Comparison of ENCODE assay signal across 17 cellular contexts in the genomic region with DNA sequence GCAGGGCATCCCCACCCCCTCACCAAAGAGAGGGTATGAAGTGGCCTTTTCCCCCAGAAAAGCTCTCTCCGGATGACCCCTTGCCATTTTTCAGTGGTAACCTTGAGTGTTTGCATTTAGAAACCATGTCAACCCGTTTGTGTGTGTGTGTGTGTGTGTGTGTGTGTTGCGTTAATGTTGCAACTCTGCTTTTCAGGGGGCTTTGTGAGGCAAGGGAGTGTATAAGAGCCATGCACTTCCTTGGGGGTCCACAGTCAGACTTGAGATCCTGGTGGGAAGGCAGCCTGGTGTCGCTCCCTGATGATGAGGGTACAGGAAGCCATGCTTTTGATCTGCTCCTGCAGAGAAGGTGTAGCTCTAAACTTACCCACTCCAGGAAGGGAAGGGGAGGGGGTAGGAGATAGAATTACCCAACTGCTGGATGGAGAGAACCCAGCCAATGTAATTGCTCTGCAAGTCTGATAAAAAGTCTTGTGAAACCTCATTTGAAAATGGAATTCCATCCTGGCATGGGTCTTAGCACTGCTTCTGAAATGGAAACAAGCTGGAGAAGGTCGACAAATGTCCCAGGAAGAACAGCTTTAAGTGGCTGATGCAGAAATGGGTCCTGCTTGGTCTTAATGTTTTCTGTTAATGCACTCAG. TPM values are rescaled to one million over a fixed set of nuclear protein-coding genes. Genes with fewer than 3 reads are reported as not detected.
DNase-seq lines count a peak whose midpoint lies in the region; ATAC-seq, FAIRE-seq and TF ChIP-seq lines count a peak whose summit lies in the region.
"Had no signal": no experiment of that assay in that cellular context is flagged by ENCODE, and none has a peak within 500 bp of the region (broad histone marks: within the 10 kb centered on the region; RNA-seq: fewer than 3 reads in every experiment).

No MANE protein-coding gene starts in this region.

- H3K27ac Mint-ChIP-seq in nephron (peak overlapping the region in 2 of 3 experiments; percentile 18 to 49), glutamatergic neuron (ENCODE audit: unreplicated experiment) (no peak overlapping the region)
- H3K27ac Mint-ChIP-seq: CD8-positive, alpha-beta T cell; effector memory CD8-positive, alpha-beta T cell; T-helper 2 cell treated with Interferon-gamma antibody and Interleukin-4, amounts not matched to agents 5 μg/mL and 100 μg/mL, for 36 hours had no signal

- no peak overlapping the region for H3K4me3 Mint-ChIP-seq in nephron
- no peak overlapping the region for H3K4me3 Mint-ChIP-seq in glutamatergic neuron (ENCODE audit: unreplicated experiment)
- H3K4me3 Mint-ChIP-seq: CD8-positive, alpha-beta T cell; effector memory CD8-positive, alpha-beta T cell; T-helper 2 cell treated with Interferon-gamma antibody and Interleukin-4, amounts not matched to agents 5 μg/mL and 100 μg/mL, for 36 hours had no signal

- CTCF ChIA-PET in HepG2 (lab: Yijun Ruan, JAX; ENCODE audit: low intra/inter-chr PET ratio, low total read pairs) = no interaction called here

- H2AFZ ChIP-seq in HepG2 (ENCODE audit: low read length) = no peak overlapping the region

- H3K4me1 Mint-ChIP-seq in nephron (peaks cover 36% of the 10 kb centered on the region), glutamatergic neuron (ENCODE audit: low read depth, unreplicated experiment) (peaks cover 17% of the 10 kb centered on the region)

- WGBS in right lobe of liver (ENCODE audit: insufficient coverage, low coverage, low lambda C conversion rate, missing lambda C conversion rate) = 55% methylated on average over 5 of the region's 5 CpGs
- WGBS in HepG2 (ENCODE audit: low lambda C conversion rate) = 79% methylated on average over 5 of the region's 5 CpGs

- no peak for FAIRE-seq in HepG2 (lab: Jason Lieb, UNC)
- FAIRE-seq: GM12891 had no signal

- peaks cover 7% of the 10 kb centered on the region for H3K27me3 Mint-ChIP-seq in nephron (ENCODE audit: low read depth)
- H3K27me3 Mint-ChIP-seq in glutamatergic neuron (ENCODE audit: unreplicated experiment) = peaks cover 3% of the 10 kb centered on the region
- H3K27me3 Mint-ChIP-seq: effector memory CD8-positive, alpha-beta T cell had no signal

- no peak overlapping the region for H3K4me3 ChIP-seq in right lobe of liver
- no peak overlapping the region for H3K4me3 ChIP-seq in HepG2 (replicated peaks in 1 of 3; ENCODE audit: insufficient read depth in 1 of 3, low read depth in 2 of 3, low read length in 3 of 3)
- H3K4me3 ChIP-seq in fibroblast of the aortic adventitia (ENCODE audit: low read depth, low read length) = no peak overlapping the region
- H3K4me3 ChIP-seq in mucosa of descending colon = no peak overlapping the region

- DNase-seq in right lobe of liver (no peak), HepG2 (ENCODE audit: low spot score) (no peak), fibroblast of the aortic adventitia (ENCODE audit: low read depth) (peak; percentile 92), SK-N-DZ (ENCODE audit: low spot score) (no peak), mucosa of descending colon (no peak), glutamatergic neuron (no peak)
- no peak for DNase-seq in activated T-cell treated with anti-CD3 and anti-CD28 coated beads, Interleukin-2, amount 50 U/mL, for 48 hours
- DNase-seq: activated CD4-positive, alpha-beta T cell treated with anti-CD3 and anti-CD28 coated beads for 1 hour; activated CD8-positive, alpha-beta memory T cell treated with anti-CD3 and anti-CD28 coated beads, Interleukin-2, amount 50 U/mL, for 48 hours; activated naive CD4-positive, alpha-beta T cell treated with anti-CD3 and anti-CD28 coated beads, Interleukin-2, amount 50 U/mL, for 16 hours; CD8-positive, alpha-beta T cell; effector memory CD8-positive, alpha-beta T cell; HCEC 1CT; MV-4-11 had no signal

- in situ Hi-C loops in HepG2 (cut with HindIII; ENCODE audit: extremely low pct_ligation_motif_present, low pct_unique_long_range_greater_than_20kb) = no loop called here

- no peak overlapping the region for H3K9ac ChIP-seq in HepG2 (ENCODE audit: insufficient read depth, low read depth, low read length)

- H3K4me2 ChIP-seq in HepG2 (ENCODE audit: low read depth, low read length) = no peak overlapping the region

- peak; percentile 15 for TF ChIP-seq POLR2A in right lobe of liver (IDR thresholded peaks at IDR 0.05)
- TF ChIP-seq POLR2A in HepG2 (IDR thresholded peaks at IDR 0.05; ENCODE audit: insufficient read depth in 1 of 2, low read depth in 2 of 2, low read length in 2 of 2) = no peak

- no peaks in the 10 kb centered on the region for H3K27me3 ChIP-seq in right lobe of liver
- H3K27me3 ChIP-seq in HepG2 (ENCODE audit: control insufficient read depth in 1 of 2, insufficient read depth in 2 of 2, low read length in 2 of 2) = no peaks in the 10 kb centered on the region

- H4K20me1 ChIP-seq in HepG2 (ENCODE audit: insufficient read depth, low read length) = no peaks in the 10 kb centered on the region

- H3K9me3 Mint-ChIP-seq in nephron = no peaks in the 10 kb centered on the region
- no peaks in the 10 kb centered on the region for H3K9me3 Mint-ChIP-seq in glutamatergic neuron (ENCODE audit: unreplicated experiment)
- H3K9me3 Mint-ChIP-seq: CD8-positive, alpha-beta T cell; effector memory CD8-positive, alpha-beta T cell; T-helper 2 cell treated with Interferon-gamma antibody and Interleukin-4, amounts not matched to agents 5 μg/mL and 100 μg/mL, for 36 hours had no signal

- peaks cover 21% of the 10 kb centered on the region for H3K79me2 ChIP-seq in HepG2 (ENCODE audit: insufficient read depth, low read length)

- TF ChIP-seq EP300 in HepG2 (IDR thresholded peaks at IDR 0.05; ENCODE audit: low read depth in 2 of 2, low read length in 2 of 2) (no peak), HepG2 (CRISPR knock-in tag; IDR thresholded peaks at IDR 0.05; ENCODE audit: borderline replicate concordance) (no peak)

- H3K9me3 ChIP-seq in right lobe of liver (no peaks in the 10 kb centered on the region), HepG2 (ENCODE audit: low read length) (no peaks in the 10 kb centered on the region), mucosa of descending colon (no peaks in the 10 kb centered on the region)

- peak in 3 of 4 donors; percentile 10 to 66 (median 26) for ATAC-seq in right lobe of liver
- no peak for ATAC-seq in HepG2
- no peak for ATAC-seq in mucosa of descending colon
- ATAC-seq: CD8-positive, alpha-beta T cell; effector memory CD8-positive, alpha-beta T cell had no signal

- no peak for TF ChIP-seq RAD21 in HepG2 (CRISPR knock-in tag; IDR thresholded peaks at IDR 0.05)

- H3K36me3 ChIP-seq in right lobe of liver (no peaks in the 10 kb centered on the region), HepG2 (replicated peaks in 1 of 2; ENCODE audit: control insufficient read depth in 1 of 2, insufficient read depth in 2 of 2, low read length in 2 of 2) (no peaks in the 10 kb centered on the region), mucosa of descending colon (ENCODE audit: low read depth) (no peaks in the 10 kb centered on the region)

- H3K27ac ChIP-seq in right lobe of liver (no peak overlapping the region), HepG2 (ENCODE audit: extremely low read length, insufficient read depth, low read length) (no peak overlapping the region)

- TF ChIP-seq CTCF in right lobe of liver (IDR thresholded peaks at IDR 0.05) (no peak), HepG2 (CRISPR knock-in tag; IDR thresholded peaks at IDR 0.05) (no peak), fibroblast of the aortic adventitia (IDR thresholded peaks at IDR 0.05; ENCODE audit: insufficient read depth, low read length) (no peak), nephron (IDR thresholded peaks at IDR 0.05; ENCODE audit: unreplicated experiment in 3 of 3) (no peak), mucosa of descending colon (IDR thresholded peaks at IDR 0.05) (no peak), glutamatergic neuron (IDR thresholded peaks at IDR 0.05; ENCODE audit: partially characterized antibody, unreplicated experiment) (no peak)

- peaks cover 0 to 16% (median 2%) of the 10 kb centered on the region in 4 donors for H3K4me1 ChIP-seq in right lobe of liver
- H3K4me1 ChIP-seq in HepG2 (ENCODE audit: insufficient read depth, low read length) = peaks cover 68% of the 10 kb centered on the region
- H3K4me1 ChIP-seq in mucosa of descending colon (ENCODE audit: low read depth) = peaks cover 8% of the 10 kb centered on the region

- intact Hi-C loops in right lobe of liver (cut with DNase I) (no loop called here), HepG2 (cut with micrococcal nuclease; ENCODE audit: unreplicated experiment) (no loop called here), mucosa of descending colon (cut with DNase I, micrococcal nuclease) (loop anchor here in 1 of 2 donors (10.0 kb wide), 1 partner anchor 47 kb away; no protein-coding TSS in a partner anchor)

- no TSS peak for BruUV-seq in HepG2 (replicated peaks; lab: Mats Ljungman, UMichigan)

- no peaks in the 10 kb centered on the region for H3K36me3 Mint-ChIP-seq in nephron (ENCODE audit: low read depth)
- no peaks in the 10 kb centered on the region for H3K36me3 Mint-ChIP-seq in glutamatergic neuron (ENCODE audit: unreplicated experiment)
- H3K36me3 Mint-ChIP-seq: CD8-positive, alpha-beta T cell had no signal

- POLR2A ChIA-PET in HepG2 (lab: Yijun Ruan, JAX) = no interaction called here

RNA-seq across cellular contexts. Expression of a gene that starts 10.7 kb away (rescaled TPM):
- total RNA-seq in right lobe of liver (10 to 100 TPM in 1 of 6 experiments, 1 to 10 TPM in 5; 5.9 to 11.5 (median 7.9) TPM), HepG2 (2016; rRNA removed; fragmentation: Illumina TruSeq; extraction: Trizol) (12.6 and 12.8 TPM in 2 replicates), fibroblast of the aortic adventitia (ENCODE audit: low replicate concordance) (7.0 and 20.5 TPM in 2 replicates), mucosa of descending colon (10 to 100 TPM in 1 of 3 donors, 1 to 10 TPM in 2; 6.6 to 27.1 (median 8.3) TPM), glutamatergic neuron (ENCODE audit: unreplicated experiment) (77.6 TPM)
- 6.3 and 7.7 TPM in 2 replicates for total RNA-seq in HepG2 (2016; cell fraction: cytosol; rRNA removed; fragmentation: Illumina TruSeq; extraction: Trizol; ENCODE audit: low read depth)
- total RNA-seq in HepG2 (2016; cell fraction: insoluble cytoplasmic fraction; rRNA removed; fragmentation: Illumina TruSeq; extraction: Trizol) = 11.4 and 13.0 TPM in 2 replicates
- 18.1 and 19.4 TPM in 2 replicates for total RNA-seq in HepG2 (2016; cell fraction: membrane; rRNA removed; fragmentation: Illumina TruSeq; extraction: Trizol)
- 6.4 and 8.1 TPM in 2 replicates for total RNA-seq in HepG2 (2016; cell fraction: nucleus; rRNA removed; fragmentation: Illumina TruSeq; extraction: Trizol)
- 10.4 and 11.5 TPM in 2 replicates for polyA plus RNA-seq in HepG2 (2011; rRNA removed)
- 10.0 and 11.4 TPM in 2 replicates for polyA plus RNA-seq in HepG2 (2011; cell fraction: cytosol; rRNA removed)
- polyA plus RNA-seq in HepG2 (2011; cell fraction: nucleus; rRNA removed) = 11.8 and 12.9 TPM in 2 replicates
- 10.9 and 14.3 TPM in 2 replicates for polyA plus RNA-seq in HepG2 (2012)
- 7.6 and 7.7 TPM in 2 replicates for polyA plus RNA-seq in HepG2 (2016; cell fraction: cytosol; fragmentation: Illumina TruSeq; extraction: Trizol; ENCODE audit: low read depth)
- polyA plus RNA-seq in HepG2 (2016; cell fraction: insoluble cytoplasmic fraction; fragmentation: Illumina TruSeq; extraction: Trizol; ENCODE audit: low read depth) = 14.0 and 15.2 TPM in 2 replicates
- polyA plus RNA-seq in HepG2 (2016; cell fraction: membrane; fragmentation: Illumina TruSeq; extraction: Trizol; ENCODE audit: low read depth) = 16.0 and 16.9 TPM in 2 replicates
- polyA plus RNA-seq in HepG2 (2016; cell fraction: nucleus; fragmentation: Illumina TruSeq; extraction: Trizol; ENCODE audit: insufficient read depth, low read depth) = 15.4 and 17.0 TPM in 2 replicates
- polyA minus RNA-seq in HepG2 (2011; rRNA and poly(A)+ RNA removed; ENCODE audit: low replicate concordance) = 5.5 and 9.4 TPM in 2 replicates
- polyA minus RNA-seq in HepG2 (2011; cell fraction: cytosol; rRNA and poly(A)+ RNA removed) = 5.5 and 8.2 TPM in 2 replicates
- 5.2 and 6.5 TPM in 2 replicates for polyA minus RNA-seq in HepG2 (2011; cell fraction: nucleus; rRNA and poly(A)+ RNA removed)
- 57.8 and 65.3 TPM in 2 replicates for polyA plus RNA-seq in SK-N-DZ (2014; cell fraction: cytosol; rRNA removed)
- polyA plus RNA-seq in SK-N-DZ (2014; cell fraction: nucleus; rRNA removed) = 48.9 and 53.5 TPM in 2 replicates

RNA-seq across cellular contexts. Expression of a gene that starts 39.4 kb away (rescaled TPM):
- 100 to 1,000 TPM; 171 to 235 (median 194) TPM for total RNA-seq in right lobe of liver
- 407 and 643 TPM in 2 replicates for total RNA-seq in HepG2 (2016; rRNA removed; fragmentation: Illumina TruSeq; extraction: Trizol)
- total RNA-seq in HepG2 (2016; cell fraction: cytosol; rRNA removed; fragmentation: Illumina TruSeq; extraction: Trizol; ENCODE audit: low read depth) = 38.1 and 38.2 TPM in 2 replicates
- total RNA-seq in HepG2 (2016; cell fraction: insoluble cytoplasmic fraction; rRNA removed; fragmentation: Illumina TruSeq; extraction: Trizol) = 410 and 682 TPM in 2 replicates
- total RNA-seq in HepG2 (2016; cell fraction: membrane; rRNA removed; fragmentation: Illumina TruSeq; extraction: Trizol) = 107 and 113 TPM in 2 replicates
- 156 and 165 TPM in 2 replicates for total RNA-seq in HepG2 (2016; cell fraction: nucleus; rRNA removed; fragmentation: Illumina TruSeq; extraction: Trizol)
- polyA plus RNA-seq in HepG2 (2011; rRNA removed) = 422 and 565 TPM in 2 replicates
- polyA plus RNA-seq in HepG2 (2011; cell fraction: cytosol; rRNA removed) = 232 and 280 TPM in 2 replicates
- 67.2 and 84.0 TPM in 2 replicates for polyA plus RNA-seq in HepG2 (2011; cell fraction: nucleus; rRNA removed)
- polyA plus RNA-seq in HepG2 (2012) = 200 and 294 TPM in 2 replicates
- 38.1 and 38.3 TPM in 2 replicates for polyA plus RNA-seq in HepG2 (2016; cell fraction: cytosol; fragmentation: Illumina TruSeq; extraction: Trizol; ENCODE audit: low read depth)
- 634 and 704 TPM in 2 replicates for polyA plus RNA-seq in HepG2 (2016; cell fraction: insoluble cytoplasmic fraction; fragmentation: Illumina TruSeq; extraction: Trizol; ENCODE audit: low read depth)
- 89.6 and 90.4 TPM in 2 replicates for polyA plus RNA-seq in HepG2 (2016; cell fraction: membrane; fragmentation: Illumina TruSeq; extraction: Trizol; ENCODE audit: low read depth)
- polyA plus RNA-seq in HepG2 (2016; cell fraction: nucleus; fragmentation: Illumina TruSeq; extraction: Trizol; ENCODE audit: insufficient read depth, low read depth) = 227 and 242 TPM in 2 replicates
- 468 and 479 TPM in 2 replicates for polyA minus RNA-seq in HepG2 (2011; rRNA and poly(A)+ RNA removed; ENCODE audit: low replicate concordance)
- polyA minus RNA-seq in HepG2 (2011; cell fraction: cytosol; rRNA and poly(A)+ RNA removed) = 135 and 138 TPM in 2 replicates
- 69.5 and 85.7 TPM in 2 replicates for polyA minus RNA-seq in HepG2 (2011; cell fraction: nucleus; rRNA and poly(A)+ RNA removed)
- 67.0 and 189 TPM in 2 replicates for total RNA-seq in fibroblast of the aortic adventitia (ENCODE audit: low replicate concordance)
- polyA plus RNA-seq in SK-N-DZ (2014; cell fraction: cytosol; rRNA removed) = 438 and 453 TPM in 2 replicates
- 217 and 287 TPM in 2 replicates for polyA plus RNA-seq in SK-N-DZ (2014; cell fraction: nucleus; rRNA removed)
- total RNA-seq in mucosa of descending colon = 100 to 1,000 TPM in 2 of 3 donors, 10 to 100 TPM in 1; 98.6 to 140 (median 107) TPM
- total RNA-seq in glutamatergic neuron (ENCODE audit: unreplicated experiment) = 103 TPM

RNA-seq across cellular contexts. Expression of a gene that starts 52.5 kb away (rescaled TPM):
- 100 to 1,000 TPM in 1 of 6 experiments, 10 to 100 TPM in 5; 16.0 to 152 (median 23.8) TPM for total RNA-seq in right lobe of liver
- 47.4 and 64.9 TPM in 2 replicates for total RNA-seq in HepG2 (2016; rRNA removed; fragmentation: Illumina TruSeq; extraction: Trizol)
- total RNA-seq in HepG2 (2016; cell fraction: cytosol; rRNA removed; fragmentation: Illumina TruSeq; extraction: Trizol; ENCODE audit: low read depth) = 71.2 and 73.7 TPM in 2 replicates
- 55.2 and 66.3 TPM in 2 replicates for total RNA-seq in HepG2 (2016; cell fraction: insoluble cytoplasmic fraction; rRNA removed; fragmentation: Illumina TruSeq; extraction: Trizol)
- 75.6 and 82.1 TPM in 2 replicates for total RNA-seq in HepG2 (2016; cell fraction: membrane; rRNA removed; fragmentation: Illumina TruSeq; extraction: Trizol)
- total RNA-seq in HepG2 (2016; cell fraction: nucleus; rRNA removed; fragmentation: Illumina TruSeq; extraction: Trizol) = 39.7 and 50.2 TPM in 2 replicates
- polyA plus RNA-seq in HepG2 (2011; rRNA removed) = 44.6 and 47.7 TPM in 2 replicates
- 31.1 and 39.7 TPM in 2 replicates for polyA plus RNA-seq in HepG2 (2011; cell fraction: cytosol; rRNA removed)
- polyA plus RNA-seq in HepG2 (2011; cell fraction: nucleus; rRNA removed) = 45.5 and 47.7 TPM in 2 replicates
- 32.0 and 35.6 TPM in 2 replicates for polyA plus RNA-seq in HepG2 (2012)
- polyA plus RNA-seq in HepG2 (2016; cell fraction: cytosol; fragmentation: Illumina TruSeq; extraction: Trizol; ENCODE audit: low read depth) = 63.0 and 72.7 TPM in 2 replicates
- polyA plus RNA-seq in HepG2 (2016; cell fraction: insoluble cytoplasmic fraction; fragmentation: Illumina TruSeq; extraction: Trizol; ENCODE audit: low read depth) = 42.6 and 43.4 TPM in 2 replicates
- 56.9 and 60.5 TPM in 2 replicates for polyA plus RNA-seq in HepG2 (2016; cell fraction: membrane; fragmentation: Illumina TruSeq; extraction: Trizol; ENCODE audit: low read depth)
- 62.6 and 72.4 TPM in 2 replicates for polyA plus RNA-seq in HepG2 (2016; cell fraction: nucleus; fragmentation: Illumina TruSeq; extraction: Trizol; ENCODE audit: insufficient read depth, low read depth)
- polyA minus RNA-seq in HepG2 (2011; rRNA and poly(A)+ RNA removed; ENCODE audit: low replicate concordance) = 25.6 and 27.5 TPM in 2 replicates
- 19.2 and 19.8 TPM in 2 replicates for polyA minus RNA-seq in HepG2 (2011; cell fraction: cytosol; rRNA and poly(A)+ RNA removed)
- 21.6 and 26.9 TPM in 2 replicates for polyA minus RNA-seq in HepG2 (2011; cell fraction: nucleus; rRNA and poly(A)+ RNA removed)
- 4.7 and 25.6 TPM in 2 replicates for total RNA-seq in fibroblast of the aortic adventitia (ENCODE audit: low replicate concordance)
- 47.9 and 341 TPM in 2 replicates for polyA plus RNA-seq in SK-N-DZ (2014; cell fraction: cytosol; rRNA removed)
- 126 and 295 TPM in 2 replicates for polyA plus RNA-seq in SK-N-DZ (2014; cell fraction: nucleus; rRNA removed)
- 10 to 100 TPM; 25.4 to 48.8 (median 34.6) TPM for total RNA-seq in mucosa of descending colon
- 12.2 TPM for total RNA-seq in glutamatergic neuron (ENCODE audit: unreplicated experiment)

Comparison
In these comparisons a context has a peak if more than half of its experiments do, and no peak if none do; other contexts are left out.
1. ATAC-seq: peak in right lobe of liver (3 of 4); none in HepG2 (single experiment) and mucosa of descending colon (single experiment).